1 cellular context compared by ENCODE assay signal in genomic region chr2:1766851-1767771, GRCh38.
TF ChIP-seq lines count a peak whose summit lies in the region.

No MANE protein-coding gene starts in this region.

TF ChIP-seq in GM23338, 12 proteins besides CTCF, POLR2A, EP300 and RAD21 (continued from another document):
- no peak for TF ChIP-seq ZNF462 (CRISPR knock-in tag; IDR thresholded peaks at IDR 0.05)
- TF ChIP-seq EZH2phosphoT487 (IDR thresholded peaks at IDR 0.05; ENCODE audit: unreplicated experiment), result no peak
- no peak for TF ChIP-seq ZNF114 (CRISPR knock-in tag; IDR thresholded peaks at IDR 0.05)
- TF ChIP-seq REST (IDR thresholded peaks at IDR 0.05; ENCODE audit: unreplicated experiment), result no peak
- TF ChIP-seq EZH2 (IDR thresholded peaks at IDR 0.05; ENCODE audit: low read depth, unreplicated experiment), result no peak
- TF ChIP-seq CREB1 (CRISPR knock-in tag; IDR thresholded peaks at IDR 0.05; ENCODE audit: low read depth), result no peak
